ENCODE assay signal across 20 cellular contexts in the genomic region with DNA sequence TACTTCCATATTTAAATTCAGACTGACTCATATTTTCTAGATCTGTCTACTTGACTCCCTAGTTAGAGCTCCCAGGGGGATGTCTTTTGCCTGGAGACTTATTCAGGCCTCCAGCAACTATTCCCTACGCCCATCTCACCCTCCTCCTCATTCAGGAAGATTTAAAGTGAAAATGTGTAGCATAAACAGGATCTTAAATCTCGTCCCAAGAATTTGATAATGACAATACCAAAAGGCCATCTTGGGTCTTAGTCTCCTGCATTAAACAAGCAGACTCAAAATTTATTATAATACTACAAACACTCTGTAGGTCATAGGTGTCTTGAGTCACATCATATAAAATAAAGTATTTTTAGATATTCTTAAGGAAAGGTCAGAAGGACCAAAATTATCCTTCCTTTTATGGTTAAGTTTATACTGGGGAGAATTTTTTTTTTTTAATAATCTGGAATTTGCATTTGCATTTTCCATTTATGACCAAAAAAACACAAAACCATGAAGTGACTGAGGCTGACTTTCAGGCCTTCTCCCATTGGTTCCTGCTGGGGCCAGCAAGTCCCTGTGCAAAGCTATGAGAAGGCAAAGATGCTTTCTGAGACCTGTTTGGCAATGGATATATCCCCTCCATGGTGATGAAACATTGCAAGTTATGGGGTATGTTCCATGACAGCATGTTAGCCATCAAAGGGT.
A peak's percentile ranks its signal among the peaks of the same experiment; 100 is the strongest.
DNase-seq lines count a peak whose midpoint lies in the region; ATAC-seq and TF ChIP-seq lines count a peak whose summit lies in the region.
"Had no signal": no experiment of that assay in that cellular context is flagged by ENCODE, and none has a peak within 500 bp of the region (broad histone marks: within the 10 kb centered on the region; RNA-seq: fewer than 3 reads in every experiment).

No MANE protein-coding gene starts in this region.

- no peak for TF ChIP-seq CTCF in uterus (IDR thresholded peaks at IDR 0.05)
- no peak for TF ChIP-seq CTCF in left ventricle myocardium inferior (IDR thresholded peaks at IDR 0.05; ENCODE audit: borderline replicate concordance)

- H3K27me3 ChIP-seq in uterus (no peaks in the 10 kb centered on the region), left ventricle myocardium inferior (ENCODE audit: low read depth) (peaks cover 4% of the 10 kb centered on the region)

- no peak for TF ChIP-seq POLR2A in uterus (IDR thresholded peaks at IDR 0.05)

- H3K4me3 ChIP-seq in SK-N-MC: no peak overlapping the region
- no peak overlapping the region for H3K4me3 ChIP-seq in uterus
- H3K4me3 ChIP-seq in left ventricle myocardium inferior: no peak overlapping the region

- intact Hi-C loops in uterus (cut with DNase I; ENCODE audit: low total_unique reads) (no loop called here), left ventricle myocardium inferior (cut with micrococcal nuclease) (no loop called here)

- H3K4me1 ChIP-seq in uterus (peaks cover 0 to 4% of the 10 kb centered on the region in 2 donors), left ventricle myocardium inferior (peaks cover 9% of the 10 kb centered on the region)

- no peak for ATAC-seq in GM21825 (IDR thresholded peaks at IDR 0.05; ENCODE audit: unreplicated experiment)
- ATAC-seq: T-cell had no signal

- DNase-seq in EH (ENCODE audit: low read depth) (peak; percentile 98), SK-N-MC (ENCODE audit: low read depth, low spot score) (no peak), left kidney (ENCODE audit: low read depth, low spot score) (peak; percentile 57), uterus (no peak), NCI-H1436 treated with DMSO at 0.1 percent for 48 hours (lab: John Stamatoyannopoulos, UW) (no peak), left ventricle myocardium inferior (no peak), DMS 273 (lab: John Stamatoyannopoulos, UW; ENCODE audit: unreplicated experiment) (no peak)
- DNase-seq: Calu3; CD4-positive, CD25-positive, alpha-beta regulatory T cell; H7; Kasumi-1; NCI-H1092 treated with DMSO at 0.1 percent for 48 hours; NCI-H2081 treated with DMSO at 0.1 percent for 48 hours; NCI-H748 treated with DMSO at 0.1 percent for 48 hours; NK-92 treated with Interleukin-12 subunit alpha and Interleukin-12 subunit beta, amount 100 ng/mL, for 24 hours; SHP77; SK-N-SH; T-cell had no signal

- H3K27ac ChIP-seq in SK-N-MC (peak overlapping the region; percentile 22; the same call in 1 of the 2 replicates), uterus (peak overlapping the region; percentile 64 to 77), left ventricle myocardium inferior (replicated peaks) (no peak overlapping the region)
- H3K27ac ChIP-seq: HL-60 had no signal

- H3K36me3 ChIP-seq in SK-N-MC (ENCODE audit: insufficient read depth, low read length) (no peaks in the 10 kb centered on the region), uterus (no peaks in the 10 kb centered on the region), left ventricle myocardium inferior (no peaks in the 10 kb centered on the region)

- no peaks in the 10 kb centered on the region for H3K9me3 ChIP-seq in SK-N-MC (ENCODE audit: low read depth, low read length)
- H3K9me3 ChIP-seq in uterus: no peaks in the 10 kb centered on the region
- no peaks in the 10 kb centered on the region for H3K9me3 ChIP-seq in left ventricle myocardium inferior (replicated peaks)
- H3K9me3 ChIP-seq: SK-N-SH had no signal

- H3K9ac ChIP-seq in SK-N-MC (ENCODE audit: insufficient read length): no peak overlapping the region
- H3K9ac ChIP-seq: SK-N-SH had no signal

Comparison
In these comparisons a context has a peak if more than half of its experiments do, and no peak if none do; other contexts are left out.
1. DNase-seq: peak in EH (single experiment) and left kidney (single experiment); none in SK-N-MC (single experiment), uterus (0 of 2), NCI-H1436 treated with DMSO at 0.1 percent for 48 hours (single experiment), left ventricle myocardium inferior (single experiment) and DMS 273 (single experiment).